20 cellular contexts compared by ENCODE assay signal in the genomic region with DNA sequence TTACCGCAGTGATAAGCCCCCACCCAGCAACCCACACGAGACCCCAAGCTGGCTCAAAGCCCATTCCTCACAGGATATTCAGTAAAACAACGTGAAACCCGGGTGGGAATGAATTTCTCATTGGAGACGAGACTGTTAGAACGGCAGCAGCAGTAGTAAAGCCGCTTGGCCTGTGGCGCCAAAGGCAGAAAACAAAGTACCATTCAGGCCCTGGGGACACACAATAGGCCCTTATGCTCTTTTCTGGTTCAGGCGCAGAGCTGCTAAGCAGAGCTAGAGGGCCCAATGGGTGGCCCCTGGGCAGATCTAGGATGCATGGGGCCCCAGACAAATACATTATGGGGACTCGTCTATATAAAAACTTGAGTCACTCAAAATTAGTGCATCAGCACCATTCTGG. TPM values are rescaled to one million over a fixed set of nuclear protein-coding genes. Genes with fewer than 3 reads are reported as not detected.
A peak's percentile ranks its signal among the peaks of the same experiment; 100 is the strongest.
DNase-seq lines count a peak whose midpoint lies in the region; ATAC-seq, FAIRE-seq and TF ChIP-seq lines count a peak whose summit lies in the region.
"Had no signal": no experiment of that assay in that cellular context is flagged by ENCODE, and none has a peak within 500 bp of the region (broad histone marks: within the 10 kb centered on the region; RNA-seq: fewer than 3 reads in every experiment).

No MANE protein-coding gene starts in this region.

- H3K9ac ChIP-seq in K562 (ENCODE audit: insufficient read depth in 1 of 2, low read depth in 2 of 2, low read length in 2 of 2) = peak overlapping the region in 1 of 2 experiments; percentile 71; a peak in 1 of 4 replicates

- H3K9me3 ChIP-seq in K562 (replicated peaks; ENCODE audit: control insufficient read depth, insufficient read depth, low read depth, low read length) = no peaks in the 10 kb centered on the region
- H3K9me3 ChIP-seq in naive thymus-derived CD4-positive, alpha-beta T cell (ENCODE audit: control insufficient read depth in 2 of 3, low read length in 3 of 3) = no peaks in the 10 kb centered on the region
- H3K9me3 ChIP-seq: colonic mucosa, neutrophil, right atrium auricular region, thyroid gland had no signal

- peaks cover 2% of the 10 kb centered on the region for H3K9me1 ChIP-seq in K562 (ENCODE audit: control insufficient read depth, insufficient read depth, low read length)

- no peaks in the 10 kb centered on the region for H3K79me2 ChIP-seq in K562 (ENCODE audit: control insufficient read depth, insufficient read depth, low read length)

- peaks cover 0 to 1% (median 0%) of the 10 kb centered on the region in 5 donors for H3K27me3 Mint-ChIP-seq in naive thymus-derived CD4-positive, alpha-beta T cell

- 67% methylated on average over 10 of the region's 10 CpGs for WGBS in K562 (ENCODE audit: insufficient coverage, low coverage, missing lambda C conversion rate)

- H3K4me3 ChIP-seq in K562 = no peak overlapping the region
- no peak overlapping the region for H3K4me3 ChIP-seq in naive thymus-derived CD4-positive, alpha-beta T cell (ENCODE audit: low read length)
- H3K4me3 ChIP-seq: colonic mucosa, right atrium auricular region, thyroid gland had no signal

- no peaks in the 10 kb centered on the region for H3K9me3 Mint-ChIP-seq in naive thymus-derived CD4-positive, alpha-beta T cell

- H3K36me3 ChIP-seq in K562 (ENCODE audit: control insufficient read depth, insufficient read depth, low read length) = no peaks in the 10 kb centered on the region; the same call in 2 of the 3 replicates
- no peaks in the 10 kb centered on the region for H3K36me3 ChIP-seq in naive thymus-derived CD4-positive, alpha-beta T cell (ENCODE audit: control insufficient read depth in 2 of 3, insufficient read depth in 3 of 3, low read length in 3 of 3)
- H3K36me3 ChIP-seq: colonic mucosa, neutrophil, right atrium auricular region, thyroid gland had no signal

- no peak for TF ChIP-seq CTCF in K562 (IDR thresholded peaks at IDR 0.05 in 2 of 3, conservative IDR thresholded peaks at IDR 0.05 in 1 of 3; ENCODE audit: insufficient read depth in 2 of 3, low read depth in 1 of 3, low read length in 3 of 3)

- H3K4me1 Mint-ChIP-seq in naive thymus-derived CD4-positive, alpha-beta T cell = peaks cover 0 to 6% (median 0%) of the 10 kb centered on the region in 7 donors

- no TSS peak for BruUV-seq in K562 (replicated peaks; lab: Mats Ljungman, UMichigan)

- in situ Hi-C loops in K562 (cut with MboI) = no loop called here

- peaks cover 10 to 16% of the 10 kb centered on the region in 2 experiments; a peak in 4 of 5 replicates for H3K4me1 ChIP-seq in K562 (replicated peaks in 1 of 2; ENCODE audit: control insufficient read depth in 2 of 2, insufficient read depth in 2 of 2, low read length in 2 of 2)
- H3K4me1 ChIP-seq in naive thymus-derived CD4-positive, alpha-beta T cell (ENCODE audit: control insufficient read depth in 2 of 2, insufficient read depth in 2 of 2, low read length in 2 of 2) = no peaks in the 10 kb centered on the region
- H3K4me1 ChIP-seq: right atrium auricular region, thyroid gland had no signal

- peaks cover 4% of the 10 kb centered on the region for H4K20me1 ChIP-seq in K562 (replicated peaks; ENCODE audit: control insufficient read depth, insufficient read depth, low read length)

- H3K4me2 ChIP-seq in K562 (ENCODE audit: insufficient read depth, low read length) = no peak overlapping the region

- no peak for FAIRE-seq in K562 (lab: Jason Lieb, UNC)
- FAIRE-seq: endometrium, GM18507, RCC 7860 had no signal

- H2AFZ ChIP-seq in K562 (ENCODE audit: low read depth, low read length) = no peak overlapping the region

- peaks cover 0 to 4% (median 0%) of the 10 kb centered on the region in 5 donors for H3K36me3 Mint-ChIP-seq in naive thymus-derived CD4-positive, alpha-beta T cell

- H3K27me3 ChIP-seq in K562 (ENCODE audit: control insufficient read depth in 2 of 2, insufficient read depth in 2 of 2, low read length in 2 of 2) = no peaks in the 10 kb centered on the region
- H3K27me3 ChIP-seq in naive thymus-derived CD4-positive, alpha-beta T cell (ENCODE audit: control insufficient read depth in 2 of 2, insufficient read depth in 2 of 2, low read length in 2 of 2) = no peaks in the 10 kb centered on the region
- H3K27me3 ChIP-seq: colonic mucosa, neutrophil, right atrium auricular region, thyroid gland had no signal

- no peak overlapping the region for H3K27ac ChIP-seq in K562 (ENCODE audit: extremely low read depth, low read depth, low read length)
- no peak overlapping the region for H3K27ac ChIP-seq in naive thymus-derived CD4-positive, alpha-beta T cell (ENCODE audit: low read depth, low read length)
- H3K27ac ChIP-seq: colonic mucosa, neutrophil, right atrium auricular region, thyroid gland had no signal

- no peak for TF ChIP-seq RAD21 in K562 (CRISPR knock-in tag; conservative IDR thresholded peaks at IDR 0.05 in 1 of 2, IDR thresholded peaks at IDR 0.05 in 1 of 2)

- CTCF ChIA-PET in K562 (lab: Yijun Ruan, JAX; ENCODE audit: low intra/inter-chr PET ratio) = no interaction called here
- CTCF ChIA-PET in naive thymus-derived CD4-positive, alpha-beta T cell (lab: Charles Lee) = no interaction called here

- ATAC-seq in K562 (no peak), HG02642 (IDR thresholded peaks at IDR 0.05; ENCODE audit: poor library complexity, unreplicated experiment) (no peak)
- ATAC-seq in naive thymus-derived CD4-positive, alpha-beta T cell = no peak
- ATAC-seq: SK-N-SH treated with all-trans-retinoic acid at 6 μM for 48 hours had no signal

- no peak overlapping the region for H3K4me3 Mint-ChIP-seq in naive thymus-derived CD4-positive, alpha-beta T cell

- H3K27ac Mint-ChIP-seq in naive thymus-derived CD4-positive, alpha-beta T cell = no peak overlapping the region

- DNase-seq in HuH-7 (ENCODE audit: low spot score) (peak; percentile 79), K562 (ENCODE audit: extremely low read depth in 1 of 4, low spot score in 3 of 4) (no peak), iPS-NIHi11 (ENCODE audit: low spot score) (peak; percentile 5), putamen (ENCODE audit: low spot score) (peak; percentile 93), RPMI8226 (no peak), GM19240 (ENCODE audit: insufficient read length, low spot score) (no peak)
- no peak for DNase-seq in naive thymus-derived CD4-positive, alpha-beta T cell
- DNase-seq: activated naive CD4-positive, alpha-beta T cell treated with anti-CD3 and anti-CD28 coated beads, Interleukin-2, amount 50 U/mL, for 16 hours; activated T-cell treated with anti-CD3 and anti-CD28 coated beads, Interleukin-2, amount 50 U/mL, for 48 hours; colonic mucosa; NCI-H1436 treated with DMSO at 0.1 percent for 48 hours; T-helper 9 cell; thyroid gland had no signal

- POLR2A ChIA-PET in K562 (lab: Yijun Ruan, JAX) = interaction anchor here (0.6 to 1.0 kb wide), 3 partner anchors 16 to 139 kb away, joined by 3 to 4 read pairs (median 3); no protein-coding TSS in a partner anchor
- POLR2A ChIA-PET in naive thymus-derived CD4-positive, alpha-beta T cell (lab: Charles Lee) = no interaction called here

- TF ChIP-seq POLR2A in K562 (conservative IDR thresholded peaks at IDR 0.05) = no peak

- intact Hi-C loops in K562 (cut with micrococcal nuclease) = no loop called here
- intact Hi-C loops in naive thymus-derived CD4-positive, alpha-beta T cell (cut with micrococcal nuclease) = no loop called here

- no peak for TF ChIP-seq EP300 in K562 (IDR thresholded peaks at IDR 0.05; ENCODE audit: low read length)

RNA-seq across cellular contexts. Expression of a gene that starts 45.2 kb away (rescaled TPM):
- total RNA-seq in K562 (2011; cell fraction: chromatin; rRNA removed; ENCODE audit: low replicate concordance) = 53.4 and 88.6 TPM in 2 replicates
- total RNA-seq in K562 (2011; cell fraction: nucleolus; rRNA removed) = 47.2 and 61.2 TPM in 2 replicates
- 25.8 and 29.3 TPM in 2 replicates for total RNA-seq in K562 (2011; cell fraction: nucleoplasm; rRNA removed)
- total RNA-seq in K562 (2014; rRNA removed) (11.1 and 22.7 TPM in 2 replicates), K562 (2014; rRNA removed; fragmentation: Illumina TruSeq; extraction: Trizol) (4.4 and 8.4 TPM in 2 replicates), K562 (2015; rRNA removed; fragmentation: Illumina TruSeq; extraction: Trizol) (8.7 and 9.9 TPM in 2 replicates), K562 (2021) (38.0 and 38.4 TPM in 2 replicates)
- polyA plus RNA-seq in K562 (2011; rRNA removed) (6.1 and 11.2 TPM in 2 replicates), K562 (2014; fragmentation: Illumina TruSeq; extraction: Trizol) (13.7 and 20.7 TPM in 2 replicates), K562 (2014; fragmentation: Nextera tagmentation; extraction: Ambion mirVana) (under 1 TPM; 0.94 to 0.97 TPM), K562 (2014; rRNA removed) (10.4 and 26.1 TPM in 2 replicates)
- 5.8 and 9.3 TPM in 2 replicates for polyA plus RNA-seq in K562 (2011; cell fraction: cytosol; rRNA removed)
- polyA plus RNA-seq in K562 (2011; cell fraction: nucleus; rRNA removed) = 43.6 and 55.7 TPM in 2 replicates
- 21.3 and 21.6 TPM in 2 replicates for polyA plus RNA-seq in K562 (2012)
- 6.5 and 7.7 TPM in 2 replicates for polyA minus RNA-seq in K562 (2011; rRNA and poly(A)+ RNA removed)
- polyA minus RNA-seq in K562 (2011; cell fraction: cytosol; rRNA and poly(A)+ RNA removed) = 10.8 and 16.8 TPM in 2 replicates
- 13.3 and 13.7 TPM in 2 replicates for polyA minus RNA-seq in K562 (2011; cell fraction: nucleus; rRNA and poly(A)+ RNA removed)
- total RNA-seq in naive thymus-derived CD4-positive, alpha-beta T cell = 10 to 100 TPM in 2 of 5 experiments, 1 to 10 TPM in 3; 8.4 to 11.2 (median 10.0) TPM
- 1 to 10 TPM; 4.9 to 7.7 TPM for polyA plus RNA-seq in naive thymus-derived CD4-positive, alpha-beta T cell

RNA-seq across cellular contexts. Expression of a gene that starts 56.1 kb away (rescaled TPM):
- total RNA-seq in K562 (2011; cell fraction: chromatin; rRNA removed; ENCODE audit: low replicate concordance) = 6.4 and 27.6 TPM in 2 replicates
- 47.9 and 52.9 TPM in 2 replicates for total RNA-seq in K562 (2011; cell fraction: nucleolus; rRNA removed)
- 13.7 and 16.8 TPM in 2 replicates for total RNA-seq in K562 (2011; cell fraction: nucleoplasm; rRNA removed)
- total RNA-seq in K562 (2014; rRNA removed) (41.3 and 53.0 TPM in 2 replicates), K562 (2014; rRNA removed; fragmentation: Illumina TruSeq; extraction: Trizol) (1.1 and 1.5 TPM in 2 replicates), K562 (2015; rRNA removed; fragmentation: Illumina TruSeq; extraction: Trizol) (19.4 and 23.0 TPM in 2 replicates), K562 (2021) (59.5 and 60.1 TPM in 2 replicates)
- polyA plus RNA-seq in K562 (2011; rRNA removed) (6.7 and 11.3 TPM in 2 replicates), K562 (2014; fragmentation: Illumina TruSeq; extraction: Trizol) (1.1 and 9.0 TPM in 2 replicates), K562 (2014; fragmentation: Nextera tagmentation; extraction: Ambion mirVana) (under 1 TPM; 0.10 to 0.14 TPM), K562 (2014; rRNA removed) (31.5 and 32.3 TPM in 2 replicates)
- polyA plus RNA-seq in K562 (2011; cell fraction: cytosol; rRNA removed) = 17.4 and 75.5 TPM in 2 replicates
- polyA plus RNA-seq in K562 (2011; cell fraction: nucleus; rRNA removed) = 36.1 and 82.9 TPM in 2 replicates
- 18.4 and 21.2 TPM in 2 replicates for polyA plus RNA-seq in K562 (2012)
- 1.4 and 3.4 TPM in 2 replicates for polyA minus RNA-seq in K562 (2011; rRNA and poly(A)+ RNA removed)
- polyA minus RNA-seq in K562 (2011; cell fraction: cytosol; rRNA and poly(A)+ RNA removed) = 23.3 and 29.6 TPM in 2 replicates
- 12.9 and 13.5 TPM in 2 replicates for polyA minus RNA-seq in K562 (2011; cell fraction: nucleus; rRNA and poly(A)+ RNA removed)
- 10 to 100 TPM in 1 of 5 experiments, 1 to 10 TPM in 3, under 1 TPM in 1; 0.84 to 21.2 (median 1.6) TPM for total RNA-seq in naive thymus-derived CD4-positive, alpha-beta T cell
- polyA plus RNA-seq in naive thymus-derived CD4-positive, alpha-beta T cell = not detected

Comparison
In these comparisons a context has a peak if more than half of its experiments do, and no peak if none do; other contexts are left out.
1. DNase-seq: peak in HuH-7 (single experiment), iPS-NIHi11 (single experiment) and putamen (single experiment); none in K562 (0 of 4), RPMI8226 (single experiment), GM19240 (single experiment) and naive thymus-derived CD4-positive, alpha-beta T cell (0 of 9).